In the genomic region with DNA sequence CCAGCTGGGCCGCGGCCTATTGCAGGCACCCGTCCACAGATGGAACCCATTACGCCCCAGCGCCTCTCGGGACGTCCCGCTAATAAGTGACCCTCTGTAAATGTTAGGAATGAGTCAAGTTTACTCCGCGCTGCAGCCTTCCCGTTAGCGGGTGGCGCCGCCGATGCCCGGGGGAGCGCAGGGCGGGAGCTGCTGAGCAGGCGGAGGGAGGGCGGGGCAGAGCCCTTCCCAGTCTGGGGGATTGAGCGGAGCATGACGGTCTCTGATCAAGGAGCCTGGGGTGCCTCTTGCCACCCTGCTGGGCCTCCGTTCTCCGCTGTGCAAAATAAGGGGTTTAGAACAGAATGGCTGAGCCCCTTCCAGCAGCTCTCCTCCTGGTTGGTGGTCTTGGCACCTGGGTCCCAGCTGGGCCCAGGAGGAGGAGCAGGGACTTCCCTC, we compare ENCODE assay signal across 1 cellular context.
TF ChIP-seq lines count a peak whose summit lies in the region.

No MANE protein-coding gene starts in this region.

TF ChIP-seq in endothelial cell of umbilical vein, 7 proteins besides CTCF, POLR2A, EP300 and RAD21:
- TF ChIP-seq GATA2 (IDR thresholded peaks at IDR 0.05; ENCODE audit: insufficient read depth, insufficient read length, low read depth, low read length) = no peak
- TF ChIP-seq FOS (IDR thresholded peaks at IDR 0.05; ENCODE audit: borderline replicate concordance, insufficient read depth, low read length) = no peak
- no peak for TF ChIP-seq EZH2 (IDR thresholded peaks at IDR 0.05; ENCODE audit: borderline replicate concordance, low read depth, low read length, severe bottlenecking)
- TF ChIP-seq JUN (IDR thresholded peaks at IDR 0.05; ENCODE audit: borderline replicate concordance, insufficient read depth, insufficient read length, low read depth) = no peak
- TF ChIP-seq, protein P1, sequence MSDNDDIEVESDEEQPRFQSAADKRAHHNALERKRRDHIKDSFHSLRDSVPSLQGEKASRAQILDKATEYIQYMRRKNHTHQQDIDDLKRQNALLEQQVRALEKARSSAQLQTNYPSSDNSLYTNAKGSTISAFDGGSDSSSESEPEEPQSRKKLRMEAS (IDR thresholded peaks at IDR 0.05; ENCODE audit: insufficient read depth, insufficient read length) = no peak
- TF ChIP-seq MYC (IDR thresholded peaks at IDR 0.05; ENCODE audit: low read depth, low read length) = no peak
- no peak for TF ChIP-seq POLR2AphosphoS5 (IDR thresholded peaks at IDR 0.05; ENCODE audit: insufficient read depth, low read depth, low read length)
